In genomic region chr4:151418385-151418784, GRCh38 we compare ENCODE assay signal across 13 cellular contexts. TPM values are rescaled to one million over a fixed set of nuclear protein-coding genes. Genes with fewer than 3 reads are reported as not detected.
DNase-seq lines count a peak whose midpoint lies in the region; ATAC-seq and TF ChIP-seq lines count a peak whose summit lies in the region.
"Had no signal": no experiment of that assay in that cellular context is flagged by ENCODE, and none has a peak within 500 bp of the region (broad histone marks: within the 10 kb centered on the region; RNA-seq: fewer than 3 reads in every experiment).

No MANE protein-coding gene starts in this region.

- no peaks in the 10 kb centered on the region for H3K27me3 ChIP-seq in body of pancreas
- H3K27me3 ChIP-seq in left lung = peaks cover 0 to 10% of the 10 kb centered on the region in 2 donors

- CTCF ChIA-PET in activated CD8-positive, alpha-beta memory T cell treated with anti-CD3 and anti-CD28 coated beads, Interleukin-2, amount 10 ng/mL, durations not matched to agents 7 days and 5 days (lab: Charles Lee) = no interaction called here

- H3K4me1 ChIP-seq in body of pancreas = peaks cover 51% of the 10 kb centered on the region
- H3K4me1 ChIP-seq in left lung = peaks cover 0 to 6% of the 10 kb centered on the region in 2 donors

- no peaks in the 10 kb centered on the region for H3K4me1 Mint-ChIP-seq in T-helper 17 cell
- no peaks in the 10 kb centered on the region for H3K4me1 Mint-ChIP-seq in activated CD8-positive, alpha-beta memory T cell treated with anti-CD3 and anti-CD28 coated beads, Interleukin-2, amount 10 ng/mL, durations not matched to agents 7 days and 5 days

- no peak for TF ChIP-seq POLR2A in body of pancreas (IDR thresholded peaks at IDR 0.05)

- H3K36me3 ChIP-seq in body of pancreas (replicated peaks in 1 of 2; ENCODE audit: insufficient read depth in 1 of 2, low read depth in 2 of 2) = no peaks in the 10 kb centered on the region
- no peaks in the 10 kb centered on the region for H3K36me3 ChIP-seq in left lung

- H3K27ac ChIP-seq in 22Rv1 = peak overlapping the region; percentile 90
- peak overlapping the region; percentile 62 to 68 (median 66) for H3K27ac ChIP-seq in body of pancreas
- peak overlapping the region in 1 of 2 donors; percentile 39 for H3K27ac ChIP-seq in left lung

- no peak overlapping the region for H3K4me3 Mint-ChIP-seq in T-helper 17 cell
- H3K4me3 Mint-ChIP-seq in activated CD8-positive, alpha-beta memory T cell treated with anti-CD3 and anti-CD28 coated beads, Interleukin-2, amount 10 ng/mL, durations not matched to agents 7 days and 5 days = no peak overlapping the region
- H3K4me3 Mint-ChIP-seq: activated T-cell treated with anti-CD3 and anti-CD28 coated beads, Interleukin-2, amount 50 U/mL, for 72 hours; effector memory CD8-positive, alpha-beta T cell; T-helper 1 cell treated with Interleukin-12 subunit alpha and Interleukin-12 subunit beta and Interleukin-4 antibody, amounts not matched to agents 30 μg/mL and 1 μg/mL, for 36 hours had no signal

- H3K4me3 ChIP-seq in body of pancreas (no peak overlapping the region), left lung (no peak overlapping the region)

- TF ChIP-seq CTCF in 22Rv1 (IDR thresholded peaks at IDR 0.05) (no peak), body of pancreas (IDR thresholded peaks at IDR 0.05) (no peak), left lung (IDR thresholded peaks at IDR 0.05) (no peak)

- H3K27me3 Mint-ChIP-seq in T-helper 17 cell = peaks cover 21% of the 10 kb centered on the region
- peaks cover 43% of the 10 kb centered on the region for H3K27me3 Mint-ChIP-seq in activated CD8-positive, alpha-beta memory T cell treated with anti-CD3 and anti-CD28 coated beads, Interleukin-2, amount 10 ng/mL, durations not matched to agents 7 days and 5 days

- H3K9me3 ChIP-seq in body of pancreas = no peaks in the 10 kb centered on the region
- no peaks in the 10 kb centered on the region for H3K9me3 ChIP-seq in left lung
- no peaks in the 10 kb centered on the region for H3K9me3 ChIP-seq in T-helper 17 cell (ENCODE audit: control insufficient read depth, low read length, poor library complexity, severe bottlenecking)

- ATAC-seq in body of pancreas (peak; percentile 81), left lung (peak; percentile 92), T-helper 17 cell (no peak), HG03565 (IDR thresholded peaks at IDR 0.05; ENCODE audit: unreplicated experiment) (no peak)
- no peak for ATAC-seq in activated CD8-positive, alpha-beta memory T cell treated with anti-CD3 and anti-CD28 coated beads, Interleukin-2, amount 10 ng/mL, durations not matched to agents 7 days and 5 days
- ATAC-seq in activated CD4-positive, CD25-positive, alpha-beta regulatory T cell treated with anti-CD3 and anti-CD28 coated beads, Interleukin-2, amount 50 U/mL, for 24 hours = no peak
- ATAC-seq: activated T-cell treated with anti-CD3 and anti-CD28 coated beads, Interleukin-2, amount 50 U/mL, for 72 hours; effector memory CD8-positive, alpha-beta T cell had no signal

- intact Hi-C loops in body of pancreas (cut with DNase I) (no loop called here), left lung (cut with DNase I) (no loop called here)

- DNase-seq in HS-5 (ENCODE audit: low read depth) (peak; percentile 73), body of pancreas (peak in 2 of 4 donors; percentile 36 to 58), left lung (no peak), T-helper 17 cell (no peak)
- DNase-seq in activated CD8-positive, alpha-beta memory T cell treated with anti-CD3 and anti-CD28 coated beads, Interleukin-2, amount 10 ng/mL, durations not matched to agents 7 days and 5 days = no peak
- DNase-seq: activated T-cell treated with anti-CD3 and anti-CD28 coated beads, Interleukin-2, amount 50 U/mL, for 72 hours; AML-193; effector memory CD8-positive, alpha-beta T cell; NCI-H1930 had no signal

- H3K9me3 Mint-ChIP-seq in activated CD8-positive, alpha-beta memory T cell treated with anti-CD3 and anti-CD28 coated beads, Interleukin-2, amount 10 ng/mL, durations not matched to agents 7 days and 5 days (ENCODE audit: low read depth) = no peaks in the 10 kb centered on the region
- H3K9me3 Mint-ChIP-seq: activated T-cell treated with anti-CD3 and anti-CD28 coated beads, Interleukin-2, amount 50 U/mL, for 72 hours; effector memory CD8-positive, alpha-beta T cell; T-helper 1 cell treated with Interleukin-12 subunit alpha and Interleukin-12 subunit beta and Interleukin-4 antibody, amounts not matched to agents 30 μg/mL and 1 μg/mL, for 36 hours had no signal

- H3K27ac Mint-ChIP-seq in T-helper 17 cell = no peak overlapping the region
- no peak overlapping the region for H3K27ac Mint-ChIP-seq in activated CD8-positive, alpha-beta memory T cell treated with anti-CD3 and anti-CD28 coated beads, Interleukin-2, amount 10 ng/mL, durations not matched to agents 7 days and 5 days
- H3K27ac Mint-ChIP-seq: activated T-cell treated with anti-CD3 and anti-CD28 coated beads, Interleukin-2, amount 50 U/mL, for 72 hours; effector memory CD8-positive, alpha-beta T cell; T-helper 1 cell treated with Interleukin-12 subunit alpha and Interleukin-12 subunit beta and Interleukin-4 antibody, amounts not matched to agents 30 μg/mL and 1 μg/mL, for 36 hours had no signal

- no peaks in the 10 kb centered on the region for H3K36me3 Mint-ChIP-seq in T-helper 17 cell (ENCODE audit: low read depth)
- H3K36me3 Mint-ChIP-seq in activated CD8-positive, alpha-beta memory T cell treated with anti-CD3 and anti-CD28 coated beads, Interleukin-2, amount 10 ng/mL, durations not matched to agents 7 days and 5 days = no peaks in the 10 kb centered on the region

RNA-seq across cellular contexts. Expression of gene FHIP1A, which starts 9.4 kb away (rescaled TPM):
- total RNA-seq in body of pancreas = 10 to 100 TPM; 20.8 to 23.7 TPM
- total RNA-seq in left lung = 10 to 100 TPM; 17.3 to 20.0 TPM
- total RNA-seq in T-helper 17 cell = 1 to 10 TPM in 1 of 2 donors, under 1 TPM in 1; 0.86 to 1.3 TPM
- total RNA-seq in activated CD8-positive, alpha-beta memory T cell treated with anti-CD3 and anti-CD28 coated beads, Interleukin-2, amount 10 ng/mL, durations not matched to agents 7 days and 5 days = not detected

Comparison
In these comparisons a context has a peak if more than half of its experiments do, and no peak if none do; other contexts are left out.
1. ATAC-seq: peak in body of pancreas (single experiment) and left lung (single experiment); none in T-helper 17 cell (single experiment), activated CD8-positive, alpha-beta memory T cell treated with anti-CD3 and anti-CD28 coated beads, Interleukin-2, amount 10 ng/mL, durations not matched to agents 7 days and 5 days (single experiment), activated CD4-positive, CD25-positive, alpha-beta regulatory T cell treated with anti-CD3 and anti-CD28 coated beads, Interleukin-2, amount 50 U/mL, for 24 hours (0 of 2) and HG03565 (single experiment).
2. RNA of gene FHIP1A, which starts 9.4 kb away (total RNA-seq): 20.8 to 23.7 TPM in body of pancreas and 17.3 to 20.0 TPM in left lung; 0.86 to 1.3 TPM in T-helper 17 cell and not detected in activated CD8-positive, alpha-beta memory T cell treated with anti-CD3 and anti-CD28 coated beads, Interleukin-2, amount 10 ng/mL, durations not matched to agents 7 days and 5 days; every median in the first group is over 4 times any median in the second.